24 cellular contexts compared by ENCODE assay signal in the genomic region with DNA sequence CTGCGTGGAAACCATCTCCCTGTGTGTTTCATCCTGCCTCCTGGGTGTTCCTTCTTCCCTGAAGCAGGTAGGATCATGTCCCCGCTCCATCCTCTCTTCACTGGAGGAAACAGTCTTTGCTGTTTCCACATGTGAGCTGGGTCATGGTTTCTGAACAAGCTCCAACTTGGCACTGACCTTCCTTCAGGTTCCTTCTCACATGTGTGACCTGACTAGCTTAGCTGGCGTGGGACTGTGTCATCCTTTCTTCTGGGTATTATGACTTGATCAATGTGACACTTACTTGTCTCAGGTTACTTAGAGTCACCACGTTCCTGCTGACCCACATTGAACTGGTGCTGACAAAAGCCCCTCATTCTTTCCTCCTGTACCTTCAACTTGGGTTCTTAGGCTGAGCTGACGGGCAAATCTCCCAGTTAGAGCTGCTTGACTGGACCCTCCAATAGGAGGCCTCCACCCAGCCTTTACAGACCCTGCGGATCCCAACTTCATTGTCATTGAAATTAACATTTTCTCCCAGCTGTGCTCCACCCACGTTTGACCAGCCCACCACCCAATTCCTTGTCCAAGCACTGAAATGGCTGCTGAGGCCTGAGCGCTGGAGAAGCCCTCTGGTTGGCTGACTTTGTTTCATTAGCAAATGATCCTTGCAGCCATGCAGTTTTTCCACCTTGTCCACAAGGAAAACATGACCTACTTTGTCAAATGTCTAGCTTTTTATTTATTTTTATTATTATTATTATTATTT.
"Had no signal": no experiment of that assay in that cellular context is flagged by ENCODE, and none has a peak within 500 bp of the region (broad histone marks: within the 10 kb centered on the region; RNA-seq: fewer than 3 reads in every experiment).

No MANE protein-coding gene starts in this region.

- H3K36me3 ChIP-seq: gastroesophageal sphincter, thyroid gland, upper lobe of right lung had no signal

- H3K27ac ChIP-seq: gastroesophageal sphincter, thyroid gland, upper lobe of right lung had no signal

- ATAC-seq: activated CD4-positive, alpha-beta T cell treated with anti-CD3 and anti-CD28 coated beads for 36 hours; activated CD8-positive, alpha-beta memory T cell treated with anti-CD3 and anti-CD28 coated beads, Interleukin-2, amount 10 ng/mL, durations not matched to agents 7 days and 5 days; activated CD8-positive, alpha-beta T cell treated with anti-CD3 and anti-CD28 coated beads, Interleukin-2, amount 10 ng/mL, durations not matched to agents 7 days and 5 days; activated naive CD8-positive, alpha-beta T cell treated with anti-CD3 and anti-CD28 coated beads, Interleukin-2, amount 50 U/mL, for 24 hours; gastroesophageal sphincter; left ventricle myocardium superior; naive thymus-derived CD4-positive, alpha-beta T cell; sciatic nerve; stimulated activated memory B cell treated with anti-CD40 and anti-IgM and Interleukin-4, amounts not matched to agents 10 μg/mL and 1 μg/mL and 100 μg/mL, for 72 hours; stimulated activated naive CD8-positive, alpha-beta T cell treated with anti-CD3 and anti-CD28 coated beads, Interleukin-15, amount 100 ng/mL, for 72 hours; upper lobe of right lung had no signal

- H3K27me3 ChIP-seq: gastroesophageal sphincter, thyroid gland, upper lobe of right lung had no signal

- H3K4me2 ChIP-seq: smooth muscle cell had no signal

- H3K4me3 ChIP-seq: gastroesophageal sphincter, smooth muscle cell, thyroid gland, upper lobe of right lung had no signal

- H3K4me1 ChIP-seq: gastroesophageal sphincter, thyroid gland, upper lobe of right lung had no signal

- H3K9me3 ChIP-seq: gastroesophageal sphincter, thyroid gland, upper lobe of right lung had no signal

- DNase-seq: activated CD4-positive, alpha-beta T cell treated with anti-CD3 and anti-CD28 coated beads for 36 hours; activated CD4-positive, CD25-positive, alpha-beta regulatory T cell; activated CD8-positive, alpha-beta memory T cell treated with anti-CD3 and anti-CD28 coated beads, Interleukin-2, amount 10 ng/mL, durations not matched to agents 7 days and 5 days; activated CD8-positive, alpha-beta T cell treated with anti-CD3 and anti-CD28 coated beads, Interleukin-2, amount 10 ng/mL, durations not matched to agents 7 days and 5 days; activated naive CD8-positive, alpha-beta T cell treated with anti-CD3 and anti-CD28 coated beads, Interleukin-2, amount 50 U/mL, for 24 hours; activated T-cell treated with anti-CD3 and anti-CD28 coated beads, Interleukin-2, amount 50 U/mL, for 48 hours; amygdala; central memory CD4-positive, alpha-beta T cell; dermis blood vessel endothelial cell; effector CD4-positive, alpha-beta T cell; hippocampal formation; left ventricle myocardium superior; naive thymus-derived CD4-positive, alpha-beta T cell; retina; stimulated activated CD4-positive, alpha-beta T cell treated with anti-CD3 and anti-CD28 coated beads, Interleukin-1b, Interleukin-23, amount 100 ng/mL, for 48 hours; stimulated activated CD4-positive, alpha-beta T cell treated with anti-CD3 and anti-CD28 coated beads, Interleukin-4, amount 100 ng/mL, for 4 hours; stimulated activated CD8-positive, alpha-beta memory T cell treated with anti-CD3 and anti-CD28 coated beads, Interleukin-4, amount 100 ng/mL, for 48 hours; stimulated activated naive CD8-positive, alpha-beta T cell treated with anti-CD3 and anti-CD28 coated beads, Interleukin-15, amount 100 ng/mL, for 72 hours; thyroid gland; upper lobe of right lung had no signal
